In genomic region chr12:96047151-96047620, GRCh38 we compare ENCODE assay signal across 8 cellular contexts. TPM values are rescaled to one million over a fixed set of nuclear protein-coding genes. Genes with fewer than 3 reads are reported as not detected.
DNase-seq lines count a peak whose midpoint lies in the region; ATAC-seq lines count a peak whose summit lies in the region.

No MANE protein-coding gene starts in this region.

- no peak overlapping the region for H4K8ac ChIP-seq in trophoblast cell (ENCODE audit: low read depth, low read length)

- no peaks in the 10 kb centered on the region for H3K9me3 ChIP-seq in thymus (ENCODE audit: control insufficient read depth)
- H3K9me3 ChIP-seq in trophoblast cell (ENCODE audit: insufficient read depth, low read depth, low read length), result no peaks in the 10 kb centered on the region

- ATAC-seq in activated CD8-positive, alpha-beta memory T cell treated with anti-CD3 and anti-CD28 coated beads, Interleukin-2, amount 10 ng/mL, durations not matched to agents 7 days and 5 days, result peak; percentile 48
- ATAC-seq in HG03354 (IDR thresholded peaks at IDR 0.05; ENCODE audit: poor library complexity, severe bottlenecking, unreplicated experiment) (peak; percentile 32), HG03457 (IDR thresholded peaks at IDR 0.05; ENCODE audit: unreplicated experiment) (no peak)

- no peak overlapping the region for H2BK5ac ChIP-seq in trophoblast cell (ENCODE audit: low read depth, low read length, poor library complexity)

- peaks cover 3% of the 10 kb centered on the region for H3K9me3 Mint-ChIP-seq in activated CD8-positive, alpha-beta memory T cell treated with anti-CD3 and anti-CD28 coated beads, Interleukin-2, amount 10 ng/mL, durations not matched to agents 7 days and 5 days (ENCODE audit: low read depth)
- no peaks in the 10 kb centered on the region for H3K9me3 Mint-ChIP-seq in dendritic cell treated with granulocyte-macrophage colony-stimulating factor and Interleukin-4, amounts not matched to agents 40 ng/mL and 50 ng/mL, for 4 days

- H4K91ac ChIP-seq in trophoblast cell (ENCODE audit: low read depth, low read length), result no peak overlapping the region

- H3K79me1 ChIP-seq in trophoblast cell (ENCODE audit: low read length), result no peaks in the 10 kb centered on the region

- DNase-seq in activated CD8-positive, alpha-beta memory T cell treated with anti-CD3 and anti-CD28 coated beads, Interleukin-2, amount 10 ng/mL, durations not matched to agents 7 days and 5 days, result no peak
- DNase-seq in activated CD8-positive, alpha-beta memory T cell treated with anti-CD3 and anti-CD28 coated beads for 24 hours, result no peak
- DNase-seq in trophoblast cell, result no peak
- DNase-seq in stimulated activated CD4-positive, alpha-beta T cell treated with anti-CD3 and anti-CD28 coated beads, Interleukin-1b, Interleukin-23, amount 100 ng/mL, for 48 hours, result no peak

- peak overlapping the region; percentile 89 for H3K27ac Mint-ChIP-seq in activated CD8-positive, alpha-beta memory T cell treated with anti-CD3 and anti-CD28 coated beads, Interleukin-2, amount 10 ng/mL, durations not matched to agents 7 days and 5 days
- peak overlapping the region; percentile 73 for H3K27ac Mint-ChIP-seq in dendritic cell treated with granulocyte-macrophage colony-stimulating factor and Interleukin-4, amounts not matched to agents 40 ng/mL and 50 ng/mL, for 4 days

- H3K4me3 Mint-ChIP-seq in activated CD8-positive, alpha-beta memory T cell treated with anti-CD3 and anti-CD28 coated beads, Interleukin-2, amount 10 ng/mL, durations not matched to agents 7 days and 5 days, result peak overlapping the region; percentile 0
- peak overlapping the region; percentile 11 for H3K4me3 Mint-ChIP-seq in dendritic cell treated with granulocyte-macrophage colony-stimulating factor and Interleukin-4, amounts not matched to agents 40 ng/mL and 50 ng/mL, for 4 days

- H3K14ac ChIP-seq in trophoblast cell (ENCODE audit: low read length), result no peak overlapping the region

- H3K27ac ChIP-seq in thymus (ENCODE audit: low read depth) (peak overlapping the region; percentile 19), trophoblast cell (ENCODE audit: low read depth, low read length) (no peak overlapping the region)

- H2AK5ac ChIP-seq in trophoblast cell (ENCODE audit: low read length), result no peak overlapping the region

- H3K36me3 Mint-ChIP-seq in activated CD8-positive, alpha-beta memory T cell treated with anti-CD3 and anti-CD28 coated beads, Interleukin-2, amount 10 ng/mL, durations not matched to agents 7 days and 5 days, result peaks cover 8% of the 10 kb centered on the region
- H3K36me3 Mint-ChIP-seq in dendritic cell treated with granulocyte-macrophage colony-stimulating factor and Interleukin-4, amounts not matched to agents 40 ng/mL and 50 ng/mL, for 4 days (ENCODE audit: low read depth), result no peaks in the 10 kb centered on the region

- H3K27me3 Mint-ChIP-seq in activated CD8-positive, alpha-beta memory T cell treated with anti-CD3 and anti-CD28 coated beads, Interleukin-2, amount 10 ng/mL, durations not matched to agents 7 days and 5 days, result no peaks in the 10 kb centered on the region
- no peaks in the 10 kb centered on the region for H3K27me3 Mint-ChIP-seq in dendritic cell treated with granulocyte-macrophage colony-stimulating factor and Interleukin-4, amounts not matched to agents 40 ng/mL and 50 ng/mL, for 4 days

- H3K36me3 ChIP-seq in thymus (ENCODE audit: control insufficient read depth, insufficient read depth) (no peaks in the 10 kb centered on the region), trophoblast cell (ENCODE audit: control insufficient read depth in 1 of 2, insufficient read depth in 2 of 2, low read length in 2 of 2) (no peaks in the 10 kb centered on the region)

- no peak overlapping the region for H4K12ac ChIP-seq in trophoblast cell (ENCODE audit: low read depth, low read length)

- H3K4me3 ChIP-seq in thymus (ENCODE audit: low read length) (no peak overlapping the region), trophoblast cell (ENCODE audit: low read depth, low read length) (no peak overlapping the region)

- intact Hi-C loops in dendritic cell treated with granulocyte-macrophage colony-stimulating factor and Interleukin-4, amounts not matched to agents 40 ng/mL and 50 ng/mL, for 4 days (cut with micrococcal nuclease), result no loop called here

- no peak overlapping the region for H2BK12ac ChIP-seq in trophoblast cell (ENCODE audit: low read length)

- H3K4ac ChIP-seq in trophoblast cell (ENCODE audit: low read depth, low read length), result no peak overlapping the region

- 74% methylated on average over 4 of the region's 4 CpGs for WGBS in thymus
- WGBS in trophoblast cell (ENCODE audit: extremely low coverage, insufficient coverage, insufficient read length), result no CpG with 5 or more reads among the region's 4 CpGs

- H3K23ac ChIP-seq in trophoblast cell (ENCODE audit: low read length), result no peak overlapping the region

- no peak overlapping the region for H3K9ac ChIP-seq in trophoblast cell (ENCODE audit: low read length)

- CTCF ChIA-PET in activated CD8-positive, alpha-beta memory T cell treated with anti-CD3 and anti-CD28 coated beads, Interleukin-2, amount 10 ng/mL, durations not matched to agents 7 days and 5 days (lab: Charles Lee), result interaction anchor here (0.9 to 1.1 kb wide), 2 partner anchors 11 to 165 kb away, joined by 3 to 4 read pairs; no protein-coding TSS in a partner anchor

- peaks cover 48% of the 10 kb centered on the region for H3K4me1 Mint-ChIP-seq in activated CD8-positive, alpha-beta memory T cell treated with anti-CD3 and anti-CD28 coated beads, Interleukin-2, amount 10 ng/mL, durations not matched to agents 7 days and 5 days
- H3K4me1 Mint-ChIP-seq in dendritic cell treated with granulocyte-macrophage colony-stimulating factor and Interleukin-4, amounts not matched to agents 40 ng/mL and 50 ng/mL, for 4 days (ENCODE audit: low read depth), result peaks cover 80% of the 10 kb centered on the region

- H3K27me3 ChIP-seq in thymus (ENCODE audit: control insufficient read depth, insufficient read depth), result no peaks in the 10 kb centered on the region
- H3K27me3 ChIP-seq in trophoblast cell (ENCODE audit: insufficient read depth, low read length), result no peaks in the 10 kb centered on the region

- H3K4me1 ChIP-seq in thymus (ENCODE audit: control insufficient read depth, insufficient read depth, low read length) (no peaks in the 10 kb centered on the region), trophoblast cell (ENCODE audit: control insufficient read depth in 1 of 2, insufficient read depth in 2 of 2, low read length in 2 of 2) (no peaks in the 10 kb centered on the region)

- no peaks in the 10 kb centered on the region for H3K79me2 ChIP-seq in trophoblast cell (ENCODE audit: control insufficient read depth, insufficient read depth, low read length, poor library complexity)

- H2AFZ ChIP-seq in trophoblast cell (ENCODE audit: insufficient read depth, low read length, poor library complexity), result no peak overlapping the region

- H3K4me2 ChIP-seq in trophoblast cell (ENCODE audit: low read length), result no peak overlapping the region

- no peak overlapping the region for H2BK120ac ChIP-seq in trophoblast cell (ENCODE audit: insufficient read depth, low read length, poor library complexity)

- H3K18ac ChIP-seq in trophoblast cell (ENCODE audit: low read length), result no peak overlapping the region

RNA-seq across cellular contexts. Expression of gene LTA4H, which starts 11.8 kb away (rescaled TPM):
- total RNA-seq in activated CD8-positive, alpha-beta memory T cell treated with anti-CD3 and anti-CD28 coated beads, Interleukin-2, amount 10 ng/mL, durations not matched to agents 7 days and 5 days, result 10 to 100 TPM; 42.4 to 52.9 TPM
- polyA plus RNA-seq in thymus, result 61.5 TPM
- polyA plus RNA-seq in trophoblast cell (2013), result 51.0 and 52.4 TPM in 2 replicates

RNA-seq across cellular contexts. Expression of gene HAL, which starts 51.0 kb away (rescaled TPM):
- under 1 TPM; 0.16 to 0.38 TPM for total RNA-seq in activated CD8-positive, alpha-beta memory T cell treated with anti-CD3 and anti-CD28 coated beads, Interleukin-2, amount 10 ng/mL, durations not matched to agents 7 days and 5 days
- polyA plus RNA-seq in thymus, result 1.7 TPM
- 0.03 TPM in 2 replicates for polyA plus RNA-seq in trophoblast cell (2013)
